Comparison of ENCODE assay signal across 1 cellular context in genomic region chr17:15623255-15623654, GRCh38. TPM values are rescaled to one million over a fixed set of nuclear protein-coding genes. Genes with fewer than 3 reads are reported as not detected.
"Had no signal": no experiment of that assay in that cellular context is flagged by ENCODE, and none has a peak within 500 bp of the region (broad histone marks: within the 10 kb centered on the region; RNA-seq: fewer than 3 reads in every experiment).

No MANE protein-coding gene starts in this region.

RNA-seq across cellular contexts. Expression of gene FBXW10B, which starts 3.8 kb away (rescaled TPM):
- polyA plus RNA-seq: naive thymus-derived CD8-positive, alpha-beta T cell had no signal
